In genomic region chr16:21599994-21600773, GRCh38 we compare ENCODE assay signal across 8 cellular contexts. TPM values are rescaled to one million over a fixed set of nuclear protein-coding genes. Genes with fewer than 3 reads are reported as not detected.
A peak's percentile ranks its signal among the peaks of the same experiment; 100 is the strongest.
DNase-seq lines count a peak whose midpoint lies in the region; ATAC-seq, FAIRE-seq and TF ChIP-seq lines count a peak whose summit lies in the region.

No MANE protein-coding gene starts in this region.

- H3K4me3 ChIP-seq in OCI-LY1 (ENCODE audit: low read depth, low read length, poor library complexity, severe bottlenecking) = peak overlapping the region; percentile 87
- peak overlapping the region; percentile 87 for H3K4me3 ChIP-seq in GM12878
- H3K4me3 ChIP-seq in spleen = peak overlapping the region; percentile 72 to 93 (median 88)

- H3K27me3 Mint-ChIP-seq in CD14-positive monocyte (ENCODE audit: low read depth in 3 of 3) (no peaks in the 10 kb centered on the region), immature natural killer cell (ENCODE audit: low read depth in 3 of 3) (peaks cover under 1 to 5% (median 2%) of the 10 kb centered on the region in 3 donors)

- FAIRE-seq in GM12878 (lab: Jason Lieb, UNC) = peak; percentile 74

- intact Hi-C loops in CD14-positive monocyte (cut with micrococcal nuclease) (loop anchor here in 1 of 2 donors (5.0 to 10.0 kb wide), 2 partner anchors 42 to 595 kb away; no protein-coding TSS in a partner anchor), GM12878 (cut with micrococcal nuclease; ENCODE audit: unreplicated experiment) (loop anchor here (2.0 kb wide), 2 partner anchors 41 to 591 kb away; no protein-coding TSS in a partner anchor), spleen (cut with DNase I; ENCODE audit: low total_unique reads) (no loop called here)

- DNase-seq in CD14-positive monocyte (ENCODE audit: low spot score) (no peak), GM12878 (ENCODE audit: low read depth, low spot score) (peak; percentile 17), immature natural killer cell (peak in 2 of 3 donors; percentile 16 to 21), spleen (no peak), 8988T (no peak)

- TF ChIP-seq POLR2A in GM12878 (IDR thresholded peaks at IDR 0.05; ENCODE audit: low read depth, low read length) = no peak
- TF ChIP-seq POLR2A in spleen (IDR thresholded peaks at IDR 0.05) = no peak

- under 1% methylated on average over 56 of the region's 56 CpGs for WGBS in GM12878 (ENCODE audit: insufficient coverage, insufficient replicate concordance, low lambda C conversion rate, missing lambda C conversion rate)
- 0 to 1% (median 0%) methylated on average over 14 to 56 of the region's 56 CpGs for WGBS in spleen, 5 donors

- no peak for TF ChIP-seq EP300 in GM12878 (IDR thresholded peaks at IDR 0.05; ENCODE audit: borderline replicate concordance in 1 of 2, control insufficient read depth in 1 of 2, low read depth in 2 of 2, low read length in 2 of 2)

- CTCF ChIA-PET in GM12878 (lab: Yijun Ruan, JAX) = interaction anchor here (0.5 to 5.2 kb wide), 6 partner anchors 12 to 42 kb away, joined by 3 to 32 read pairs (median 3); no protein-coding TSS in a partner anchor

- H3K36me3 Mint-ChIP-seq in CD14-positive monocyte (peaks cover 0 to 4% of the 10 kb centered on the region in 2 donors), immature natural killer cell (no peaks in the 10 kb centered on the region)

- H3K79me2 ChIP-seq in OCI-LY1 (ENCODE audit: insufficient read depth, low read length) (peaks cover 50% of the 10 kb centered on the region), GM12878 (ENCODE audit: control insufficient read depth, insufficient read depth, low read length) (peaks cover 26% of the 10 kb centered on the region)

- ATAC-seq in GM18867 (IDR thresholded peaks at IDR 0.05; ENCODE audit: unreplicated experiment) = peak; percentile 30
- ATAC-seq in HG03095 (IDR thresholded peaks at IDR 0.05; ENCODE audit: unreplicated experiment) = peak; percentile 4
- ATAC-seq in GM12878 = peak; percentile 40

- in situ Hi-C loops in GM12878 (cut with MboI) = no loop called here

- H4K20me1 ChIP-seq in OCI-LY1 (ENCODE audit: insufficient read depth, low read length) (no peaks in the 10 kb centered on the region), GM12878 (ENCODE audit: control insufficient read depth, insufficient read depth) (no peaks in the 10 kb centered on the region)

- H3K36me3 ChIP-seq in OCI-LY1 (ENCODE audit: insufficient read depth, low read length) (no peaks in the 10 kb centered on the region), GM12878 (ENCODE audit: control insufficient read depth in 2 of 2, insufficient read depth in 2 of 2, low read length in 1 of 2) (no peaks in the 10 kb centered on the region), spleen (no peaks in the 10 kb centered on the region)

- TF ChIP-seq CTCF in CD14-positive monocyte (IDR thresholded peaks at IDR 0.05) = peak; percentile 10
- no peak for TF ChIP-seq CTCF in OCI-LY1 (IDR thresholded peaks at IDR 0.05; ENCODE audit: low read length)
- TF ChIP-seq CTCF in GM12878 (IDR thresholded peaks at IDR 0.05 in 2 of 3, conservative IDR thresholded peaks at IDR 0.05 in 1 of 3; ENCODE audit: control insufficient read depth in 2 of 3, extremely low read depth in 1 of 3, insufficient read depth in 1 of 3, low read depth in 3 of 3, low read length in 3 of 3) = no peak
- no peak for TF ChIP-seq CTCF in spleen (IDR thresholded peaks at IDR 0.05 in 8 of 11, conservative IDR thresholded peaks at IDR 0.05 in 3 of 11)

- H2AFZ ChIP-seq in OCI-LY1 (ENCODE audit: low read length) = no peak overlapping the region
- H2AFZ ChIP-seq in GM12878 (ENCODE audit: control insufficient read depth, low read depth, low read length) = peak overlapping the region; percentile 85

- H3K4me2 ChIP-seq in OCI-LY1 (ENCODE audit: low read length) = peak overlapping the region; percentile 81
- peak overlapping the region; percentile 96 for H3K4me2 ChIP-seq in GM12878 (ENCODE audit: control insufficient read depth, insufficient read depth)

- H3K9me3 ChIP-seq in OCI-LY1 (ENCODE audit: low read length) = no peaks in the 10 kb centered on the region
- H3K9me3 ChIP-seq in GM12878 (replicated peaks; ENCODE audit: control insufficient read depth, insufficient read depth, low read length) = no peaks in the 10 kb centered on the region
- no peaks in the 10 kb centered on the region for H3K9me3 ChIP-seq in spleen

- H3K27me3 ChIP-seq in OCI-LY1 (ENCODE audit: insufficient read depth, low read length) = no peaks in the 10 kb centered on the region
- no peaks in the 10 kb centered on the region for H3K27me3 ChIP-seq in GM12878 (replicated peaks in 1 of 2; ENCODE audit: control insufficient read depth in 2 of 2, insufficient read depth in 2 of 2, low read length in 1 of 2)
- no peaks in the 10 kb centered on the region for H3K27me3 ChIP-seq in spleen (replicated peaks in 1 of 7)

- H3K9me3 Mint-ChIP-seq in CD14-positive monocyte (no peaks in the 10 kb centered on the region), immature natural killer cell (no peaks in the 10 kb centered on the region)

- H3K27ac ChIP-seq in OCI-LY1 (ENCODE audit: low read depth, low read length, poor library complexity, severe bottlenecking) (peak overlapping the region; percentile 73), GM12878 (ENCODE audit: control insufficient read depth, insufficient read depth) (peak overlapping the region; percentile 64), spleen (peak overlapping the region; percentile 95 to 100 (median 98))

- H3K4me1 Mint-ChIP-seq in CD14-positive monocyte (peaks cover 64% of the 10 kb centered on the region), immature natural killer cell (peaks cover 44 to 52% of the 10 kb centered on the region in 2 donors)

- H3K27ac Mint-ChIP-seq in CD14-positive monocyte = peak overlapping the region; percentile 91 to 97 (median 93)
- H3K27ac Mint-ChIP-seq in immature natural killer cell = peak overlapping the region; percentile 78 to 98 (median 93)

- 0 out of 2 replicates have a peak, but pooled peaks cover 4% of the 10 kb centered on the region for H3F3A ChIP-seq in OCI-LY1 (ENCODE audit: insufficient read depth, low read length)

- BruUV-seq in GM12878 (replicated peaks; lab: Mats Ljungman, UMichigan) = no TSS peak

- RAD21 ChIA-PET in GM12878 (lab: Charles Lee; ENCODE audit: unreplicated experiment) = interaction anchor here (0.7 to 1.9 kb wide), 4 partner anchors 9 to 121 kb away, joined by 3 to 13 read pairs (median 4); no protein-coding TSS in a partner anchor

- peaks cover 64% of the 10 kb centered on the region for H3K4me1 ChIP-seq in OCI-LY1 (ENCODE audit: insufficient read depth, low read length, severe bottlenecking)
- H3K4me1 ChIP-seq in GM12878 (ENCODE audit: control insufficient read depth, insufficient read depth, low read length) = peaks cover 6% of the 10 kb centered on the region; the same call in 1 of the 2 replicates
- peaks cover 26 to 73% (median 56%) of the 10 kb centered on the region in 6 donors for H3K4me1 ChIP-seq in spleen

- peak overlapping the region; percentile 82 for H3K9ac ChIP-seq in OCI-LY1 (ENCODE audit: low read length)
- peak overlapping the region; percentile 96 for H3K9ac ChIP-seq in GM12878 (ENCODE audit: control insufficient read depth, insufficient read depth, low read length)

- H3K9me2 ChIP-seq in OCI-LY1 (ENCODE audit: low read depth, low read length) = no peaks in the 10 kb centered on the region

- POLR2A ChIA-PET in GM12878 (lab: Charles Lee) = interaction anchor here (0.6 to 2.0 kb wide), 2 partner anchors 45 to 80 kb away, joined by 7 read pairs; no protein-coding TSS in a partner anchor

- H3K4me3 Mint-ChIP-seq in CD14-positive monocyte = peak overlapping the region; percentile 89 to 95
- H3K4me3 Mint-ChIP-seq in immature natural killer cell = peak overlapping the region; percentile 84 to 98 (median 88)

- SMC1A ChIA-PET in GM12878 (lab: Charles Lee; ENCODE audit: uncharacterized antibody, unreplicated experiment) = interaction anchor here (0.7 to 1.7 kb wide), 5 partner anchors 9 to 1420 kb away, joined by 3 to 6 read pairs (median 3); no protein-coding TSS in a partner anchor

- TF ChIP-seq RAD21 in GM12878 (IDR thresholded peaks at IDR 0.05; ENCODE audit: insufficient read depth, low read depth, low read length) = no peak

RNA-seq across cellular contexts. Expression of gene METTL9, which starts 0.8 kb away (rescaled TPM):
- polyA plus RNA-seq in CD14-positive monocyte = 100 to 1,000 TPM; 373 to 400 TPM
- 62.2 and 71.7 TPM in 2 replicates for total RNA-seq in GM12878 (2013; cell fraction: nucleolus; rRNA removed)
- 119 TPM in 2 replicates for total RNA-seq in GM12878 (2014; rRNA removed)
- total RNA-seq in GM12878 (2014; rRNA removed; fragmentation: Illumina TruSeq; extraction: Trizol) = 92.0 and 101 TPM in 2 replicates
- 90.0 and 98.5 TPM in 2 replicates for total RNA-seq in GM12878 (2021)
- 26.1 TPM for polyA plus RNA-seq in GM12878 (2011; ENCODE audit: low read depth)
- 115 and 196 TPM in 2 replicates for polyA plus RNA-seq in GM12878 (2011; rRNA removed)
- 46.5 and 46.6 TPM in 2 replicates for polyA plus RNA-seq in GM12878 (2011; cell fraction: cytosol; rRNA removed)
- polyA plus RNA-seq in GM12878 (2011; cell fraction: nucleus; rRNA removed) = 23.6 and 27.4 TPM in 2 replicates
- 48.7 and 50.0 TPM in 2 replicates for polyA plus RNA-seq in GM12878 (2012)
- polyA plus RNA-seq in GM12878 (2014; fragmentation: Illumina TruSeq; extraction: Trizol) = 106 and 149 TPM in 2 replicates
- polyA plus RNA-seq in GM12878 (2014; fragmentation: Nextera tagmentation; extraction: Ambion mirVana) = 10 to 100 TPM; 19.4 to 40.0 TPM
- 89.7 and 101 TPM in 2 replicates for polyA plus RNA-seq in GM12878 (2014; rRNA removed)
- polyA plus RNA-seq in GM12878 (2016; fragmentation: Nextera tagmentation; extraction: Ambion mirVana) = 100 to 1,000 TPM in 1 of 2 experiments, 10 to 100 TPM in 1; 95.4 to 103 TPM
- 34.8 and 37.0 TPM in 2 replicates for polyA minus RNA-seq in GM12878 (2011; rRNA and poly(A)+ RNA removed)
- 17.4 and 20.2 TPM in 2 replicates for polyA minus RNA-seq in GM12878 (2011; cell fraction: cytosol; rRNA and poly(A)+ RNA removed)
- polyA minus RNA-seq in GM12878 (2011; cell fraction: nucleus; rRNA and poly(A)+ RNA removed) = 17.4 and 24.3 TPM in 2 replicates
- 100 to 1,000 TPM; 113 to 149 (median 147) TPM for polyA plus RNA-seq in immature natural killer cell
- total RNA-seq in spleen = 100 to 1,000 TPM in 5 of 7 donors, 10 to 100 TPM in 2; 88.5 to 247 (median 121) TPM
- 10 to 100 TPM; 28.5 to 50.6 (median 45.2) TPM for polyA plus RNA-seq in spleen

RNA-seq across cellular contexts. Expression of gene IGSF6, which starts 52.2 kb away (rescaled TPM):
- 100 to 1,000 TPM; 159 to 276 TPM for polyA plus RNA-seq in CD14-positive monocyte
- 0.27 and 0.33 TPM in 2 replicates for total RNA-seq in GM12878 (2013; cell fraction: nucleolus; rRNA removed)
- total RNA-seq in GM12878 (2014; rRNA removed) = 0.34 and 0.60 TPM in 2 replicates
- 1.2 TPM in 2 replicates for total RNA-seq in GM12878 (2014; rRNA removed; fragmentation: Illumina TruSeq; extraction: Trizol)
- 0.85 and 1.2 TPM in 2 replicates for total RNA-seq in GM12878 (2021)
- polyA plus RNA-seq in GM12878 (2011; ENCODE audit: low read depth) = 0.28 TPM
- polyA plus RNA-seq in GM12878 (2011; rRNA removed) = 0.52 and 0.91 TPM in 2 replicates
- 0.19 and 0.23 TPM in 2 replicates for polyA plus RNA-seq in GM12878 (2011; cell fraction: cytosol; rRNA removed)
- 0.23 and 0.24 TPM in 2 replicates for polyA plus RNA-seq in GM12878 (2011; cell fraction: nucleus; rRNA removed)
- polyA plus RNA-seq in GM12878 (2012) = 0.14 and 0.27 TPM in 2 replicates
- 0.98 and 1.4 TPM in 2 replicates for polyA plus RNA-seq in GM12878 (2014; fragmentation: Illumina TruSeq; extraction: Trizol)
- polyA plus RNA-seq in GM12878 (2014; fragmentation: Nextera tagmentation; extraction: Ambion mirVana) = under 1 TPM; 0.32 to 0.37 TPM
- 0.20 and 0.60 TPM in 2 replicates for polyA plus RNA-seq in GM12878 (2014; rRNA removed)
- polyA plus RNA-seq in GM12878 (2016; fragmentation: Nextera tagmentation; extraction: Ambion mirVana) = 1 to 10 TPM in 1 of 2 experiments, under 1 TPM in 1; 0.83 to 1.0 TPM
- 0.21 and 0.59 TPM in 2 replicates for polyA minus RNA-seq in GM12878 (2011; rRNA and poly(A)+ RNA removed)
- 0.52 and 0.80 TPM in 2 replicates for polyA minus RNA-seq in GM12878 (2011; cell fraction: cytosol; rRNA and poly(A)+ RNA removed)
- polyA minus RNA-seq in GM12878 (2011; cell fraction: nucleus; rRNA and poly(A)+ RNA removed) = 0.36 and 0.96 TPM in 2 replicates
- 1 to 10 TPM; 1.2 to 5.3 (median 5.2) TPM for polyA plus RNA-seq in immature natural killer cell
- 100 to 1,000 TPM in 2 of 7 donors, 10 to 100 TPM in 5; 39.6 to 134 (median 87.7) TPM for total RNA-seq in spleen
- polyA plus RNA-seq in spleen = 10 to 100 TPM; 15.5 to 53.2 (median 18.1) TPM

Comparison
In these comparisons a context has a peak if more than half of its experiments do, and no peak if none do; other contexts are left out.
1. DNase-seq: peak in GM12878 (single experiment) and immature natural killer cell (2 of 3); none in CD14-positive monocyte (single experiment), spleen (single experiment) and 8988T (single experiment).
2. Peak in every context shown above with its lines, with median percentiles within 50 percentile points of each other: ATAC-seq, H3K27ac ChIP-seq and H3K4me3 ChIP-seq.